ENCODE assay signal across 8 cellular contexts in genomic region chr2:88765154-88765948, GRCh38.
DNase-seq lines count a peak whose midpoint lies in the region; ATAC-seq and TF ChIP-seq lines count a peak whose summit lies in the region.

No MANE protein-coding gene starts in this region.

- no peak for TF ChIP-seq CTCF in AG04450 (IDR thresholded peaks at IDR 0.05; ENCODE audit: low read depth, low read length)

- no peak overlapping the region for H3K27ac ChIP-seq in AG04450 (ENCODE audit: low read depth, low read length)

- H3K4me1 Mint-ChIP-seq in activated naive CD8-positive, alpha-beta T cell treated with anti-CD3 and anti-CD28 coated beads, Interleukin-2, amount 10 ng/mL, durations not matched to agents 7 days and 5 days = peaks cover 5% of the 10 kb centered on the region

- H3K27me3 ChIP-seq in AG04450 (ENCODE audit: control insufficient read depth, insufficient read depth, low read length) = peaks cover 9% of the 10 kb centered on the region

- H3K27ac Mint-ChIP-seq in activated naive CD8-positive, alpha-beta T cell treated with anti-CD3 and anti-CD28 coated beads, Interleukin-2, amount 10 ng/mL, durations not matched to agents 7 days and 5 days = peak overlapping the region; percentile 52

- ATAC-seq in GM19463 (IDR thresholded peaks at IDR 0.05; ENCODE audit: unreplicated experiment) (peak; percentile 90), GM21381 (IDR thresholded peaks at IDR 0.05; ENCODE audit: unreplicated experiment) (no peak)
- peak; percentile 72 for ATAC-seq in activated naive CD8-positive, alpha-beta T cell treated with anti-CD3 and anti-CD28 coated beads, Interleukin-2, amount 10 ng/mL, durations not matched to agents 7 days and 5 days (ENCODE audit: low read depth)

- DNase-seq in AG04450 (ENCODE audit: low read depth, low spot score) = no peak
- DNase-seq in NCI-H510A treated with DMSO at 0.1 percent for 48 hours (lab: John Stamatoyannopoulos, UW) = peak; percentile 43
- peak; percentile 65 for DNase-seq in activated naive CD8-positive, alpha-beta T cell treated with anti-CD3 and anti-CD28 coated beads, Interleukin-2, amount 10 ng/mL, durations not matched to agents 7 days and 5 days
- peak; percentile 69 for DNase-seq in iPS-NIHi7 (ENCODE audit: extremely low spot score)
- peak; percentile 64 for DNase-seq in stimulated activated CD4-positive, alpha-beta T cell treated with anti-CD3 and anti-CD28 coated beads, Interleukin-4, amount 100 ng/mL, for 1 hour
- no peak for DNase-seq in SW480 (ENCODE audit: low spot score)

- CTCF ChIA-PET in AG04450 (lab: Charles Lee) = no interaction called here

- peaks cover 4% of the 10 kb centered on the region; the same call in 1 of the 2 replicates for H3K9me3 ChIP-seq in AG04450 (ENCODE audit: control insufficient read depth, insufficient read depth, low read length)

- H3K4me3 ChIP-seq in AG04450 (ENCODE audit: low read depth, low read length) = peak overlapping the region; percentile 31; the same call in 1 of the 2 replicates

- H3K36me3 Mint-ChIP-seq in activated naive CD8-positive, alpha-beta T cell treated with anti-CD3 and anti-CD28 coated beads, Interleukin-2, amount 10 ng/mL, durations not matched to agents 7 days and 5 days = peaks cover 4% of the 10 kb centered on the region

- peak overlapping the region; percentile 69 for H3K4me3 Mint-ChIP-seq in activated naive CD8-positive, alpha-beta T cell treated with anti-CD3 and anti-CD28 coated beads, Interleukin-2, amount 10 ng/mL, durations not matched to agents 7 days and 5 days

- peaks cover 23% of the 10 kb centered on the region for H3K27me3 Mint-ChIP-seq in activated naive CD8-positive, alpha-beta T cell treated with anti-CD3 and anti-CD28 coated beads, Interleukin-2, amount 10 ng/mL, durations not matched to agents 7 days and 5 days

- POLR2A ChIA-PET in AG04450 (lab: Yijun Ruan, JAX) = no interaction called here
- POLR2A ChIA-PET in activated naive CD8-positive, alpha-beta T cell treated with anti-CD3 and anti-CD28 coated beads, Interleukin-2, amount 10 ng/mL, durations not matched to agents 7 days and 5 days (lab: Charles Lee) = interaction anchor here (1.1 kb wide), 1 partner anchor 11 kb away, joined by 3 read pairs; no protein-coding TSS in a partner anchor

- peaks cover 7% of the 10 kb centered on the region for H3K9me3 Mint-ChIP-seq in activated naive CD8-positive, alpha-beta T cell treated with anti-CD3 and anti-CD28 coated beads, Interleukin-2, amount 10 ng/mL, durations not matched to agents 7 days and 5 days

Comparison
In these comparisons a context has a peak if more than half of its experiments do, and no peak if none do; other contexts are left out.
1. DNase-seq: peak in NCI-H510A treated with DMSO at 0.1 percent for 48 hours (single experiment), activated naive CD8-positive, alpha-beta T cell treated with anti-CD3 and anti-CD28 coated beads, Interleukin-2, amount 10 ng/mL, durations not matched to agents 7 days and 5 days (single experiment), iPS-NIHi7 (single experiment) and stimulated activated CD4-positive, alpha-beta T cell treated with anti-CD3 and anti-CD28 coated beads, Interleukin-4, amount 100 ng/mL, for 1 hour (single experiment); none in AG04450 (single experiment) and SW480 (single experiment).